In the genomic region with DNA sequence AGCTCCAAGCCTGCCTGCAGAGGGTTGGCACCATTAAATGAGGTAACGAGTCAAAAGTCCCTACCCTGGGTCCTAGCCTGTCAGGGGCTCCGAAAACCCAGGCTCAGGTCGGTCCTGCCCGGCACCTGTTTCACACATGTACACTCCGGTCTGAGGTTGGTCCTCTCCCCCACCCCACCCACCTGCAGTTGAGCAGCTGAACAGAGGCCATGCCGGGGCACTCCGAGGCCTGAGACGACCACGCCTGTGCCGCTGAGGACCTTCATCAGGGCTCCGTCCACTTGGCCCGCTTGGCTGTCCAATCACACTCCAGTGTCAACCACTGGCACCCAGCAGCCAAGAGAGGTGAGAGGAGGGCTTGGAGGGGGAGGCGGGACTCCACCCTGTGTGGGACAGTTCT, we compare ENCODE assay signal across 9 cellular contexts. TPM values are rescaled to one million over a fixed set of nuclear protein-coding genes. Genes with fewer than 3 reads are reported as not detected.
DNase-seq lines count a peak whose midpoint lies in the region; ATAC-seq and TF ChIP-seq lines count a peak whose summit lies in the region.
"Had no signal": no experiment of that assay in that cellular context is flagged by ENCODE, and none has a peak within 500 bp of the region (broad histone marks: within the 10 kb centered on the region; RNA-seq: fewer than 3 reads in every experiment).

No MANE protein-coding gene starts in this region.

- H3K27me3 Mint-ChIP-seq in HFFc6 (ENCODE audit: insufficient read depth) = peaks cover 21% of the 10 kb centered on the region
- no peaks in the 10 kb centered on the region for H3K27me3 Mint-ChIP-seq in activated naive CD8-positive, alpha-beta T cell treated with anti-CD3 and anti-CD28 coated beads for 36 hours

- peak overlapping the region; percentile 92 for H3K4me3 Mint-ChIP-seq in HFFc6
- H3K4me3 Mint-ChIP-seq in activated naive CD8-positive, alpha-beta T cell treated with anti-CD3 and anti-CD28 coated beads for 36 hours = peak overlapping the region; percentile 95

- H3K4me1 Mint-ChIP-seq in HFFc6 (ENCODE audit: low read depth) = peaks cover 21% of the 10 kb centered on the region
- peaks cover 12% of the 10 kb centered on the region for H3K4me1 Mint-ChIP-seq in activated naive CD8-positive, alpha-beta T cell treated with anti-CD3 and anti-CD28 coated beads for 36 hours

- no peaks in the 10 kb centered on the region for H3K27me3 ChIP-seq in AG04450 (ENCODE audit: control insufficient read depth, insufficient read depth, low read length)
- H3K27me3 ChIP-seq in lower lobe of right lung (ENCODE audit: low read depth) = no peaks in the 10 kb centered on the region

- H3K27ac ChIP-seq in AG04450 (ENCODE audit: low read depth, low read length) (no peak overlapping the region), lower lobe of right lung (no peak overlapping the region)

- H3K36me3 ChIP-seq in lower lobe of right lung = peaks cover 40% of the 10 kb centered on the region

- peaks cover 28% of the 10 kb centered on the region for H3K4me1 ChIP-seq in lower lobe of right lung

- peak overlapping the region; percentile 92; the same call in 1 of the 2 replicates for H3K27ac Mint-ChIP-seq in HFFc6
- no peak overlapping the region for H3K27ac Mint-ChIP-seq in activated naive CD8-positive, alpha-beta T cell treated with anti-CD3 and anti-CD28 coated beads for 36 hours

- POLR2A ChIA-PET in AG04450 (lab: Yijun Ruan, JAX) = interaction anchor here (0.7 to 3.3 kb wide), 2 partner anchors 20 to 23 kb away, joined by 4 to 33 read pairs; no protein-coding TSS in a partner anchor

- CTCF ChIA-PET in AG04450 (lab: Charles Lee) = interaction anchor here (3.8 kb wide), 1 partner anchor 18 kb away, joined by 29 read pairs; no protein-coding TSS in a partner anchor

- DNase-seq in AG04450 (ENCODE audit: low read depth, low spot score) (no peak), HFFc6 (no peak), lower lobe of right lung (no peak), DMS79 treated with DMSO at 0.1 percent for 48 hours (lab: John Stamatoyannopoulos, UW) (no peak)
- no peak for DNase-seq in activated naive CD8-positive, alpha-beta T cell treated with anti-CD3 and anti-CD28 coated beads for 36 hours

- H3K36me3 Mint-ChIP-seq in HFFc6 (ENCODE audit: low read depth) = peaks cover 13% of the 10 kb centered on the region
- H3K36me3 Mint-ChIP-seq in activated naive CD8-positive, alpha-beta T cell treated with anti-CD3 and anti-CD28 coated beads for 36 hours = peaks cover 1% of the 10 kb centered on the region

- ATAC-seq in lower lobe of right lung = no peak
- no peak for ATAC-seq in GM19324 (IDR thresholded peaks at IDR 0.05; ENCODE audit: low FRiP score, unreplicated experiment)
- no peak for ATAC-seq in GM18517 (IDR thresholded peaks at IDR 0.05; ENCODE audit: unreplicated experiment)
- ATAC-seq in GM18511 (IDR thresholded peaks at IDR 0.05; ENCODE audit: unreplicated experiment) = no peak
- ATAC-seq: Right ventricle myocardium inferior had no signal

- H3K9me3 Mint-ChIP-seq in HFFc6 = no peaks in the 10 kb centered on the region
- H3K9me3 Mint-ChIP-seq in activated naive CD8-positive, alpha-beta T cell treated with anti-CD3 and anti-CD28 coated beads for 36 hours = no peaks in the 10 kb centered on the region

- TF ChIP-seq CTCF in AG04450 (IDR thresholded peaks at IDR 0.05; ENCODE audit: low read depth, low read length) (no peak), HFFc6 (IDR thresholded peaks at IDR 0.05) (no peak), lower lobe of right lung (IDR thresholded peaks at IDR 0.05) (no peak)

- intact Hi-C loops in lower lobe of right lung (cut with DNase I) = no loop called here

- H3K9me3 ChIP-seq in AG04450 (ENCODE audit: control insufficient read depth, insufficient read depth, low read length) = peaks cover 4% of the 10 kb centered on the region; the same call in 1 of the 2 replicates
- no peaks in the 10 kb centered on the region for H3K9me3 ChIP-seq in lower lobe of right lung

- peak overlapping the region; percentile 91 for H3K4me3 ChIP-seq in AG04450 (ENCODE audit: low read depth, low read length)
- peak overlapping the region; percentile 98 for H3K4me3 ChIP-seq in lower lobe of right lung

RNA-seq across cellular contexts. Expression of a gene that starts 1.6 kb away (rescaled TPM):
- polyA plus RNA-seq in AG04450 (2011; rRNA removed) = 13.3 and 19.2 TPM in 2 replicates
- 10.3 and 15.1 TPM in 2 replicates for polyA minus RNA-seq in AG04450 (2011; rRNA and poly(A)+ RNA removed)
- total RNA-seq in HFFc6 (2021; fragmentation: NEBNext Ultra II Directional; extraction: Animal tissue kit (Norgen Biotek cat#: 25700)) = 10 to 100 TPM; 47.4 to 74.7 (median 62.8) TPM
- 10 to 100 TPM; 46.9 to 54.2 TPM for total RNA-seq in activated naive CD8-positive, alpha-beta T cell treated with anti-CD3 and anti-CD28 coated beads for 36 hours
- 38.8 TPM for total RNA-seq in lower lobe of right lung

RNA-seq across cellular contexts. Expression of a gene that starts 25.0 kb away (rescaled TPM):
- 260 and 359 TPM in 2 replicates for polyA plus RNA-seq in AG04450 (2011; rRNA removed)
- polyA minus RNA-seq in AG04450 (2011; rRNA and poly(A)+ RNA removed) = 392 and 552 TPM in 2 replicates
- total RNA-seq in HFFc6 (2021; fragmentation: NEBNext Ultra II Directional; extraction: Animal tissue kit (Norgen Biotek cat#: 25700)) = 100 to 1,000 TPM; 540 to 738 (median 627) TPM
- total RNA-seq in activated naive CD8-positive, alpha-beta T cell treated with anti-CD3 and anti-CD28 coated beads for 36 hours = 100 to 1,000 TPM; 132 to 134 TPM
- 850 TPM for total RNA-seq in lower lobe of right lung

RNA-seq across cellular contexts. Expression of a gene that starts 42.2 kb away (rescaled TPM):
- polyA plus RNA-seq in AG04450 (2011; rRNA removed) = not detected in 2 replicates
- not detected in 2 replicates for polyA minus RNA-seq in AG04450 (2011; rRNA and poly(A)+ RNA removed)
- total RNA-seq in HFFc6 (2021; fragmentation: NEBNext Ultra II Directional; extraction: Animal tissue kit (Norgen Biotek cat#: 25700)) = not detected
- not detected for total RNA-seq in activated naive CD8-positive, alpha-beta T cell treated with anti-CD3 and anti-CD28 coated beads for 36 hours
- total RNA-seq in lower lobe of right lung = not detected
- total RNA-seq: Right ventricle myocardium inferior had no signal

RNA-seq across cellular contexts. Expression of a gene that starts 42.7 kb away (rescaled TPM):
- polyA plus RNA-seq in AG04450 (2011; rRNA removed) = not detected in 2 replicates
- polyA minus RNA-seq in AG04450 (2011; rRNA and poly(A)+ RNA removed) = not detected in 2 replicates
- not detected for total RNA-seq in HFFc6 (2021; fragmentation: NEBNext Ultra II Directional; extraction: Animal tissue kit (Norgen Biotek cat#: 25700))
- 1 to 10 TPM; 6.7 to 9.6 TPM for total RNA-seq in activated naive CD8-positive, alpha-beta T cell treated with anti-CD3 and anti-CD28 coated beads for 36 hours
- total RNA-seq in lower lobe of right lung = 51.0 TPM
